ENCODE assay signal across 12 cellular contexts in genomic region chr1:219555031-219555667, GRCh38. TPM values are rescaled to one million over a fixed set of nuclear protein-coding genes. Genes with fewer than 3 reads are reported as not detected.
A peak's percentile ranks its signal among the peaks of the same experiment; 100 is the strongest.
DNase-seq lines count a peak whose midpoint lies in the region; ATAC-seq and TF ChIP-seq lines count a peak whose summit lies in the region.
"Had no signal": no experiment of that assay in that cellular context is flagged by ENCODE, and none has a peak within 500 bp of the region (broad histone marks: within the 10 kb centered on the region; RNA-seq: fewer than 3 reads in every experiment).

No MANE protein-coding gene starts in this region.

- H3K4me1 ChIP-seq in sigmoid colon, result peaks cover 0 to 16% (median 13%) of the 10 kb centered on the region in 4 donors
- H3K4me1 ChIP-seq: BE2C, lower lobe of right lung, testis had no signal

- intact Hi-C loops in sigmoid colon (cut with DNase I), result no loop called here

- no peak for TF ChIP-seq CTCF in sigmoid colon (IDR thresholded peaks at IDR 0.05)

- DNase-seq in SIG-M5 treated with dmso at 0.1 percent for 504 hours (lab: John Stamatoyannopoulos, UW; ENCODE audit: unreplicated experiment) (peak; percentile 19), SIG-M5 (lab: John Stamatoyannopoulos, UW) (no peak), iris pigment epithelial cell (ENCODE audit: low read depth) (peak; percentile 66), sigmoid colon (no peak)
- DNase-seq in activated naive CD4-positive, alpha-beta T cell (lab: John Stamatoyannopoulos, UW), result no peak
- DNase-seq: BE2C, lower lobe of right lung, testis had no signal

- H3K9me3 ChIP-seq in sigmoid colon, result no peaks in the 10 kb centered on the region
- H3K9me3 ChIP-seq: BE2C, lower lobe of right lung, testis had no signal

- H3K4me3 ChIP-seq in sigmoid colon, result no peak overlapping the region
- H3K4me3 ChIP-seq: lower lobe of right lung, testis had no signal

- no peak for TF ChIP-seq EP300 in sigmoid colon (IDR thresholded peaks at IDR 0.05)

- H3K27me3 ChIP-seq in sigmoid colon, result no peaks in the 10 kb centered on the region
- H3K27me3 ChIP-seq: BE2C, testis had no signal

- no peak for TF ChIP-seq POLR2A in sigmoid colon (IDR thresholded peaks at IDR 0.05)

- 71 to 88% methylated on average over 6 of the region's 6 CpGs for WGBS in sigmoid colon, 2 donors

- H3K27ac ChIP-seq in angular gyrus (ENCODE audit: low read depth, low read length), result peak overlapping the region; percentile 32
- H3K27ac ChIP-seq in sigmoid colon, result peak overlapping the region in 2 of 4 donors; percentile 30 to 62
- H3K27ac ChIP-seq: lower lobe of right lung, testis had no signal

- no peaks in the 10 kb centered on the region for H3K36me3 ChIP-seq in sigmoid colon
- H3K36me3 ChIP-seq: BE2C, lower lobe of right lung had no signal

- ATAC-seq in HG03432 (IDR thresholded peaks at IDR 0.05; ENCODE audit: unreplicated experiment) (no peak), GM18870 (IDR thresholded peaks at IDR 0.05; ENCODE audit: unreplicated experiment) (no peak)
- ATAC-seq: lower lobe of right lung, Panc1 had no signal

RNA-seq across cellular contexts. Expression of gene ZC3H11B, which starts 57.8 kb away (rescaled TPM):
- total RNA-seq in sigmoid colon, result under 1 TPM in 1 of 4 donors, not detected in 3; 0.14 TPM
- under 1 TPM in 1 of 3 donors, not detected in 2; 0.03 TPM for polyA plus RNA-seq in sigmoid colon

Comparison
In these comparisons a context has a peak if more than half of its experiments do, and no peak if none do; other contexts are left out.
1. DNase-seq: peak in SIG-M5 treated with dmso at 0.1 percent for 504 hours (single experiment) and iris pigment epithelial cell (single experiment); none in SIG-M5 (single experiment), activated naive CD4-positive, alpha-beta T cell (0 of 4) and sigmoid colon (single experiment).